Comparison of ENCODE assay signal across 1 cellular context in the genomic region with DNA sequence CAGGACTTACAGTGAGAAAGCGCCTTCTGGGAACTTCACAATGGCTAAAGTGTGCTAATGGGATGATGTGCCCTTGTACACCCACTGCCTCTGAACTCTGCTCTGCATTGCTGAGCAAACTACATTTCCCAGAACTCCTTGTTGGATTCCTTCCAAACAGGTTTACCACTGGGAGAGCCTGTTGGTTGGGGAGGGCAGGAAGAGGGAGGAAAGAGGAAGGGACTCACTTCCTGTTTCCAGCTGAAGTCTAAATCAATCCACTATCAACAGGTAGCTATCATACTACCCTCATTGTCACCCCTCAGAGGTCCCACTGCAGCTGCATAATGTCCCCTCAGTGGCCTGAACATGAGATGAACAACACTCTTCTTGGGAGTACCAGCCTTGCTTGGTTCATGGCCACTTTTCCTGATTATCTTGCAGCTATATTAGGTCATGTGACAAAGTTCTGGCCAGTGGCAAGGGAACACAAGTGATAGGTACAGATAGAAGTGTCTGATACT.
TF ChIP-seq lines count a peak whose summit lies in the region.

No MANE protein-coding gene starts in this region.

TF ChIP-seq in HCT116, 20 proteins besides CTCF, POLR2A, EP300 and RAD21 (continued from another document):
- TF ChIP-seq ELF1 (IDR thresholded peaks at IDR 0.05; ENCODE audit: borderline replicate concordance, low read depth) (peak; percentile 55; the same call in 1 of the 2 replicates), YY1 (IDR thresholded peaks at IDR 0.05; ENCODE audit: extremely low read depth, insufficient replicate concordance, low read depth, low read length) (no peak), POLR2AphosphoS5 (IDR thresholded peaks at IDR 0.05; ENCODE audit: low read depth, low read length) (peak; percentile 46; the same call in 1 of the 2 replicates), CBX3 (IDR thresholded peaks at IDR 0.05; ENCODE audit: low read depth) (peak; percentile 52; the same call in 1 of the 2 replicates), EZH2 (IDR thresholded peaks at IDR 0.05) (no peak), EGR1 (IDR thresholded peaks at IDR 0.05; ENCODE audit: low read depth) (no peak), SP1 (IDR thresholded peaks at IDR 0.05; ENCODE audit: low read depth) (peak; percentile 44), ZNF274 (IDR thresholded peaks at IDR 0.05; ENCODE audit: low read depth, low read length) (no peak), EZH2phosphoT487 (IDR thresholded peaks at IDR 0.05; ENCODE audit: borderline replicate concordance) (no peak), JUND (IDR thresholded peaks at IDR 0.05) (no peak), SIN3A (IDR thresholded peaks at IDR 0.05; ENCODE audit: low read depth) (no peak)
- TF ChIP-seq, protein P1, sequence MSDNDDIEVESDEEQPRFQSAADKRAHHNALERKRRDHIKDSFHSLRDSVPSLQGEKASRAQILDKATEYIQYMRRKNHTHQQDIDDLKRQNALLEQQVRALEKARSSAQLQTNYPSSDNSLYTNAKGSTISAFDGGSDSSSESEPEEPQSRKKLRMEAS (IDR thresholded peaks at IDR 0.05): no peak
